In the genomic region with DNA sequence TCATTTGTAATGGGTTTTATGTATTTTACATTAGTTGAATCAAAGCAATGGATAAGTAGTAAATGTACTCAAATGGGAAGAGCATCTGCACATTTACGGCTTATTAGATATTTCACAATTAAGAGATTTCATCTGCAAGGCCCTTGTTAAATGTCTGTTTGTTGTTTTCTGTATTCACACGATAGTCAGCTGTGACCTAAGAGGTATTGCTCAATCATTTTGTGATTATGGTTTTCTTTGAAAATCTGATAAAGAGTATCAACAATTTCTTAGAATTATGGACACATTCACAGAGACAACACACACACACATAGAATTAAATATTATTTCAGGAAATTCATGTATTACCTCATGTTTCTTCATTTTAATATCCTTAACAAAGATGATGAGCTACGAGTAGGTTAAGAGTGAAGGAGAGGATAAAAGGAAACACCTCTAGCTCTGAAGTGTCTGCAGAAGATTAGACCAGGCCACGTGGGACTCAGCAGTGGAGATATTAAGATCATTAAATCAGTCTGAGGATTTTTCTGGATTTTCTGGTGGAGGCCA, we compare ENCODE assay signal across 15 cellular contexts.
DNase-seq lines count a peak whose midpoint lies in the region; ATAC-seq and TF ChIP-seq lines count a peak whose summit lies in the region.
"Had no signal": no experiment of that assay in that cellular context is flagged by ENCODE, and none has a peak within 500 bp of the region (broad histone marks: within the 10 kb centered on the region; RNA-seq: fewer than 3 reads in every experiment).

No MANE protein-coding gene starts in this region.

- H3K9me2 ChIP-seq in PC-9 (ENCODE audit: insufficient read depth) = no peaks in the 10 kb centered on the region

- POLR2A ChIA-PET in naive thymus-derived CD4-positive, alpha-beta T cell (lab: Charles Lee) = no interaction called here
- POLR2A ChIA-PET in PC-9 (lab: Charles Lee; ENCODE audit: unreplicated experiment) = no interaction called here

- BruUV-seq in PC-9 (replicated peaks; lab: Mats Ljungman, UMichigan) = no TSS peak

- H3F3A ChIP-seq in PC-9 (ENCODE audit: insufficient read depth, low read depth) = no peaks in the 10 kb centered on the region

- H3K4me1 ChIP-seq in naive thymus-derived CD4-positive, alpha-beta T cell (ENCODE audit: control insufficient read depth in 2 of 2, insufficient read depth in 2 of 2, low read length in 2 of 2) = no peaks in the 10 kb centered on the region
- H3K4me1 ChIP-seq in PC-9 (replicated peaks; ENCODE audit: insufficient read depth) = no peaks in the 10 kb centered on the region

- DNase-seq in HFFc6 (no peak), OCI-M1 (lab: John Stamatoyannopoulos, UW) (peak; percentile 72), choroid plexus epithelial cell (ENCODE audit: low read depth) (peak; percentile 28), RKO (ENCODE audit: low spot score) (no peak), PC-9 (no peak), Right ventricle myocardium superior (no peak), GM03348 (ENCODE audit: low spot score) (no peak)
- no peak for DNase-seq in naive thymus-derived CD4-positive, alpha-beta T cell
- DNase-seq: CD8-positive, alpha-beta T cell; COR-L47; DMS153; DMS79 treated with DMSO at 0.1 percent for 48 hours; EL; HCEC 1CT had no signal

- no peak for TF ChIP-seq CTCF in HFFc6 (IDR thresholded peaks at IDR 0.05)
- TF ChIP-seq CTCF in choroid plexus epithelial cell (conservative IDR thresholded peaks at IDR 0.05; ENCODE audit: low read depth, low read length) = no peak
- TF ChIP-seq CTCF in PC-9 (conservative IDR thresholded peaks at IDR 0.05) = no peak

- intact Hi-C loops in naive thymus-derived CD4-positive, alpha-beta T cell (cut with micrococcal nuclease) = no loop called here
- intact Hi-C loops in PC-9 (cut with micrococcal nuclease; ENCODE audit: unreplicated experiment) = no loop called here
- intact Hi-C loops in Right ventricle myocardium superior (cut with DNase I) = no loop called here

- no peaks in the 10 kb centered on the region; the same call in 1 of the 2 replicates for H3K27me3 Mint-ChIP-seq in HFFc6 (ENCODE audit: insufficient read depth)
- H3K27me3 Mint-ChIP-seq in naive thymus-derived CD4-positive, alpha-beta T cell = peaks cover 0 to 14% (median 0%) of the 10 kb centered on the region in 5 donors

- no peaks in the 10 kb centered on the region for H3K36me3 ChIP-seq in naive thymus-derived CD4-positive, alpha-beta T cell (ENCODE audit: control insufficient read depth in 2 of 3, insufficient read depth in 3 of 3, low read length in 3 of 3)
- H3K36me3 ChIP-seq in PC-9 (ENCODE audit: low read depth) = no peaks in the 10 kb centered on the region

- H3K27ac Mint-ChIP-seq in HFFc6 = peak overlapping the region; percentile 10; the same call in 1 of the 2 replicates
- H3K27ac Mint-ChIP-seq in naive thymus-derived CD4-positive, alpha-beta T cell = no peak overlapping the region
- H3K27ac Mint-ChIP-seq: CD14-positive monocyte; CD8-positive, alpha-beta T cell had no signal

- H3K9me3 Mint-ChIP-seq in HFFc6 = peaks cover 12% of the 10 kb centered on the region
- peaks cover 0 to 17% (median 3%) of the 10 kb centered on the region in 11 donors for H3K9me3 Mint-ChIP-seq in naive thymus-derived CD4-positive, alpha-beta T cell

- H3K27me3 ChIP-seq in naive thymus-derived CD4-positive, alpha-beta T cell (ENCODE audit: control insufficient read depth in 2 of 2, insufficient read depth in 2 of 2, low read length in 2 of 2) = no peaks in the 10 kb centered on the region
- no peaks in the 10 kb centered on the region for H3K27me3 ChIP-seq in PC-9 (ENCODE audit: insufficient read depth, low read depth)

- H3K4me3 ChIP-seq in choroid plexus epithelial cell (ENCODE audit: low read depth, low read length) = no peak overlapping the region
- H3K4me3 ChIP-seq in naive thymus-derived CD4-positive, alpha-beta T cell (ENCODE audit: low read length) = no peak overlapping the region
- no peak overlapping the region for H3K4me3 ChIP-seq in PC-9

- no peak overlapping the region for H3K27ac ChIP-seq in naive thymus-derived CD4-positive, alpha-beta T cell (ENCODE audit: low read depth, low read length)
- H3K27ac ChIP-seq in PC-9 = no peak overlapping the region

- H4K20me1 ChIP-seq in PC-9 (ENCODE audit: insufficient read depth) = no peaks in the 10 kb centered on the region

- peaks cover 33% of the 10 kb centered on the region for H3K4me1 Mint-ChIP-seq in HFFc6 (ENCODE audit: low read depth)
- H3K4me1 Mint-ChIP-seq in naive thymus-derived CD4-positive, alpha-beta T cell = no peaks in the 10 kb centered on the region
- H3K4me1 Mint-ChIP-seq: CD14-positive monocyte had no signal

- CTCF ChIA-PET in naive thymus-derived CD4-positive, alpha-beta T cell (lab: Charles Lee) = no interaction called here
- CTCF ChIA-PET in PC-9 (lab: Charles Lee) = no interaction called here

- peak overlapping the region; percentile 36; the same call in 1 of the 2 replicates for H3K4me3 Mint-ChIP-seq in HFFc6
- no peak overlapping the region for H3K4me3 Mint-ChIP-seq in naive thymus-derived CD4-positive, alpha-beta T cell
- H3K4me3 Mint-ChIP-seq: CD14-positive monocyte; CD8-positive, alpha-beta T cell had no signal

- H2AFZ ChIP-seq in PC-9 = no peak overlapping the region

- no peaks in the 10 kb centered on the region for H3K79me2 ChIP-seq in PC-9 (ENCODE audit: low read depth)

- H3K9me3 ChIP-seq in naive thymus-derived CD4-positive, alpha-beta T cell (ENCODE audit: control insufficient read depth in 2 of 3, low read length in 3 of 3) = no peaks in the 10 kb centered on the region
- H3K9me3 ChIP-seq in PC-9 (ENCODE audit: insufficient read depth, low read depth) = no peaks in the 10 kb centered on the region

- ATAC-seq in naive thymus-derived CD4-positive, alpha-beta T cell = peak; percentile 52
- no peak for ATAC-seq in Right ventricle myocardium superior (ENCODE audit: poor library complexity)
- ATAC-seq: CD8-positive, alpha-beta T cell had no signal

- peaks cover 12% of the 10 kb centered on the region; the same call in 1 of the 2 replicates for H3K36me3 Mint-ChIP-seq in HFFc6 (ENCODE audit: low read depth)
- H3K36me3 Mint-ChIP-seq in naive thymus-derived CD4-positive, alpha-beta T cell = no peaks in the 10 kb centered on the region
- H3K36me3 Mint-ChIP-seq: CD14-positive monocyte; CD8-positive, alpha-beta T cell had no signal

- H3K4me2 ChIP-seq in PC-9 = no peak overlapping the region

Comparison
In these comparisons a context has a peak if more than half of its experiments do, and no peak if none do; other contexts are left out.
1. DNase-seq: peak in OCI-M1 (single experiment) and choroid plexus epithelial cell (single experiment); none in HFFc6 (single experiment), naive thymus-derived CD4-positive, alpha-beta T cell (0 of 9), RKO (single experiment), PC-9 (0 of 2), Right ventricle myocardium superior (single experiment) and GM03348 (single experiment).